Comparison of ENCODE assay signal across 13 cellular contexts in genomic region chr3:152254031-152254430, GRCh38. TPM values are rescaled to one million over a fixed set of nuclear protein-coding genes. Genes with fewer than 3 reads are reported as not detected.
DNase-seq lines count a peak whose midpoint lies in the region; ATAC-seq and TF ChIP-seq lines count a peak whose summit lies in the region.
"Had no signal": no experiment of that assay in that cellular context is flagged by ENCODE, and none has a peak within 500 bp of the region (broad histone marks: within the 10 kb centered on the region; RNA-seq: fewer than 3 reads in every experiment).

No MANE protein-coding gene starts in this region.

- ATAC-seq in GM21717 (IDR thresholded peaks at IDR 0.05; ENCODE audit: unreplicated experiment) (peak; percentile 44), naive B cell (ENCODE audit: low read depth in 2 of 2) (peak; percentile 64 to 73), HG02981 (IDR thresholded peaks at IDR 0.05; ENCODE audit: unreplicated experiment) (no peak)

- no peaks in the 10 kb centered on the region for H3K27me3 ChIP-seq in DOHH2 (ENCODE audit: control insufficient read depth, low read length)
- H3K27me3 ChIP-seq: esophagus squamous epithelium had no signal

- peak overlapping the region; percentile 52 for H3K4me3 Mint-ChIP-seq in T-helper 2 cell treated with Interferon-gamma antibody and Interleukin-4, amounts not matched to agents 5 μg/mL and 100 μg/mL, for 36 hours
- H3K4me3 Mint-ChIP-seq in naive B cell: peak overlapping the region; percentile 12 to 89 (median 66)

- H3K36me3 ChIP-seq in DOHH2 (ENCODE audit: control insufficient read depth, low read length): peaks cover 21% of the 10 kb centered on the region
- H3K36me3 ChIP-seq: esophagus squamous epithelium had no signal

- TF ChIP-seq CTCF in DOHH2 (IDR thresholded peaks at IDR 0.05; ENCODE audit: low read depth, low read length, poor library complexity, severe bottlenecking): no peak

- H3F3A ChIP-seq in DOHH2 (ENCODE audit: control insufficient read depth, insufficient read depth): peaks cover 48% of the 10 kb centered on the region

- peaks cover 66% of the 10 kb centered on the region for H3K4me1 Mint-ChIP-seq in T-helper 2 cell treated with Interferon-gamma antibody and Interleukin-4, amounts not matched to agents 5 μg/mL and 100 μg/mL, for 36 hours (ENCODE audit: low read depth)
- peaks cover 59 to 78% (median 72%) of the 10 kb centered on the region in 3 donors for H3K4me1 Mint-ChIP-seq in naive B cell

- H3K27ac ChIP-seq in DOHH2 (ENCODE audit: low read depth, low read length): peak overlapping the region; percentile 91
- H3K27ac ChIP-seq: esophagus squamous epithelium, PC-9 had no signal

- H3K9me3 Mint-ChIP-seq in T-helper 2 cell treated with Interferon-gamma antibody and Interleukin-4, amounts not matched to agents 5 μg/mL and 100 μg/mL, for 36 hours: peaks cover 13% of the 10 kb centered on the region
- H3K9me3 Mint-ChIP-seq in naive B cell: peaks cover 0 to 5% (median 0%) of the 10 kb centered on the region in 7 donors

- no peak for DNase-seq in T-helper 2 cell treated with Interferon-gamma antibody and Interleukin-4, amounts not matched to agents 5 μg/mL and 100 μg/mL, for 36 hours (ENCODE audit: low spot score)
- peak; percentile 43 for DNase-seq in naive B cell
- no peak for DNase-seq in SIG-M5 treated with dmso at 0.1 percent for 504 hours (lab: John Stamatoyannopoulos, UW; ENCODE audit: unreplicated experiment)
- no peak for DNase-seq in D341Med (ENCODE audit: low spot score)
- DNase-seq: DMS153; esophagus squamous epithelium; Kasumi-1; mesendoderm; PC-9; stimulated activated CD4-positive, alpha-beta T cell treated with anti-CD3 and anti-CD28 coated beads, Interleukin-4, amount 100 ng/mL, for 24 hours had no signal

- H3K9me3 ChIP-seq in DOHH2 (ENCODE audit: control insufficient read depth, insufficient read depth, low read length): peaks cover 3% of the 10 kb centered on the region; the same call in 1 of the 2 replicates
- H3K9me3 ChIP-seq: esophagus squamous epithelium had no signal

- peak overlapping the region; percentile 42 for H3K27ac Mint-ChIP-seq in T-helper 2 cell treated with Interferon-gamma antibody and Interleukin-4, amounts not matched to agents 5 μg/mL and 100 μg/mL, for 36 hours
- peak overlapping the region; percentile 53 to 94 (median 85) for H3K27ac Mint-ChIP-seq in naive B cell

- no peaks in the 10 kb centered on the region for H3K9me2 ChIP-seq in DOHH2 (replicated peaks; ENCODE audit: control insufficient read depth, low read length)

- H3K36me3 Mint-ChIP-seq in T-helper 2 cell treated with Interferon-gamma antibody and Interleukin-4, amounts not matched to agents 5 μg/mL and 100 μg/mL, for 36 hours (ENCODE audit: low read depth): peaks cover 39% of the 10 kb centered on the region
- peaks cover 0 to 6% of the 10 kb centered on the region in 2 donors for H3K36me3 Mint-ChIP-seq in naive B cell

- H3K4me2 ChIP-seq in DOHH2 (ENCODE audit: low read length): peak overlapping the region; percentile 64
- H3K4me2 ChIP-seq: PC-9 had no signal

- H3K4me3 ChIP-seq in DOHH2 (ENCODE audit: low read length): peak overlapping the region; percentile 48
- H3K4me3 ChIP-seq: esophagus squamous epithelium, PC-9 had no signal

- H3K79me2 ChIP-seq in DOHH2 (ENCODE audit: control insufficient read depth, low read length): peaks cover 79% of the 10 kb centered on the region

- H3K27me3 Mint-ChIP-seq in T-helper 2 cell treated with Interferon-gamma antibody and Interleukin-4, amounts not matched to agents 5 μg/mL and 100 μg/mL, for 36 hours (ENCODE audit: low read depth): no peaks in the 10 kb centered on the region
- H3K27me3 Mint-ChIP-seq in naive B cell: no peaks in the 10 kb centered on the region

- H3K4me1 ChIP-seq in DOHH2 (ENCODE audit: control insufficient read depth, low read length): peaks cover 83% of the 10 kb centered on the region

- H4K20me1 ChIP-seq in DOHH2 (ENCODE audit: control insufficient read depth, insufficient read depth, low read depth, low read length): no peaks in the 10 kb centered on the region

RNA-seq across cellular contexts. Expression of gene MBNL1, which starts 14.7 kb away (rescaled TPM):
- polyA plus RNA-seq in naive B cell (ENCODE audit: low read depth in 6 of 6): 100 to 1,000 TPM; 188 to 346 (median 260) TPM
